7 cellular contexts compared by ENCODE assay signal in the genomic region with DNA sequence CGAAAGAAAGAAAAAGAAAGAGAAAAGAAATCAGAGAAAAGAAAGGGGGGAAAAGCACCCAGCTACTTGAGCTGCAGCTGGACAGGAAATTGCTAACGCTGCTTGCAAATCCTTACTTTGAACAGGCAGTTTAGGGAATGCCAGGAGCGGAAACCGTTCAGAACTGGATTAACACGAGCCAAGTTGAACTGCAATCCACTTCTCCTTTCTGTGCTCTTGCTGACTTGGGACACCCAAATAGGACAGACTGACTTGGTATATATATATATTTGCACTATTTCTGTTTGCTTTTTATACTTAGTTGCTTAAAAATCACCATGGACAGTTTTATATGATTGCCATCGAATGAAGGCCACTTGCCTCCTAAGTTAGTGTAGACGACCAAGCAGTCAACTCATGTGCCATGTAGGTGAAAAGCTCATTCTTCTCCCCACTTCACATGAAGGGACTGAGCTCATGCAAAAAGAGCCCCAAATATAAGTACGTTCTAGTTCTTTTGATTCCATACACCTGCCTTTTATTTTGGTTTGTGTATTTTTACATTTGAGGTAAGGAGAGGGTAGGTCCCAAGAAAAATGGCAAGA. TPM values are rescaled to one million over a fixed set of nuclear protein-coding genes. Genes with fewer than 3 reads are reported as not detected.
A peak's percentile ranks its signal among the peaks of the same experiment; 100 is the strongest.
DNase-seq lines count a peak whose midpoint lies in the region; ATAC-seq, FAIRE-seq and TF ChIP-seq lines count a peak whose summit lies in the region.

No MANE protein-coding gene starts in this region.

- peak; percentile 79 to 81 for DNase-seq in SHP77 (lab: John Stamatoyannopoulos, UW)
- peak; percentile 95 for DNase-seq in endothelial cell of umbilical vein (ENCODE audit: low read depth, low spot score)
- DNase-seq in NCI-H446 treated with DMSO at 0.1 percent for 48 hours (lab: John Stamatoyannopoulos, UW), result no peak

- TF ChIP-seq POLR2A in endothelial cell of umbilical vein (IDR thresholded peaks at IDR 0.05; ENCODE audit: low read depth, low read length), result peak; percentile 86

- POLR2A ChIA-PET in endothelial cell of umbilical vein (lab: Charles Lee), result interaction anchor here (0.7 to 2.5 kb wide), 13 partner anchors 105 to 330 kb away, joined by 3 to 14 read pairs (median 4); no protein-coding TSS in a partner anchor

- CTCF ChIA-PET in endothelial cell of umbilical vein (lab: Charles Lee), result interaction anchor here (0.7 to 3.6 kb wide), 17 partner anchors 21 to 327 kb away, joined by 3 to 69 read pairs (median 6); a partner anchor contains a TSS

- ATAC-seq in GM18907 (IDR thresholded peaks at IDR 0.05; ENCODE audit: unreplicated experiment) (peak; percentile 12), HG03064 (IDR thresholded peaks at IDR 0.05; ENCODE audit: low read depth, unreplicated experiment) (peak; percentile 1), HG02571 (IDR thresholded peaks at IDR 0.05; ENCODE audit: unreplicated experiment) (no peak)

- H2AFZ ChIP-seq in endothelial cell of umbilical vein (ENCODE audit: low read depth, low read length) (no peak overlapping the region), neuron (ENCODE audit: low read depth, low read length) (no peak overlapping the region)

- peak overlapping the region; percentile 31 for H3K9ac ChIP-seq in endothelial cell of umbilical vein (replicated peaks; ENCODE audit: extremely low read depth, insufficient read depth, low read length)

- H3K4me1 ChIP-seq in endothelial cell of umbilical vein (ENCODE audit: control insufficient read depth, extremely low read depth, insufficient read depth, low read length), result peaks cover 48% of the 10 kb centered on the region
- H3K4me1 ChIP-seq in neuron (ENCODE audit: insufficient read depth, low read length), result peaks cover 67% of the 10 kb centered on the region

- peak overlapping the region; percentile 95 for H3K4me2 ChIP-seq in endothelial cell of umbilical vein (ENCODE audit: insufficient read depth, low read length)

- peaks cover 13 to 29% of the 10 kb centered on the region in 2 experiments for H3K36me3 ChIP-seq in endothelial cell of umbilical vein (ENCODE audit: control insufficient read depth in 2 of 2, extremely low read depth in 1 of 2, insufficient read depth in 2 of 2, low read length in 2 of 2)
- peaks cover 5% of the 10 kb centered on the region for H3K36me3 ChIP-seq in neuron (ENCODE audit: insufficient read depth, low read length)

- H3K27me3 ChIP-seq in endothelial cell of umbilical vein (ENCODE audit: control insufficient read depth in 2 of 2, insufficient read depth in 2 of 2, low read length in 2 of 2) (no peaks in the 10 kb centered on the region), neuron (ENCODE audit: insufficient read depth, low read length) (no peaks in the 10 kb centered on the region)

- intact Hi-C loops in endothelial cell of umbilical vein (cut with micrococcal nuclease), result loop anchor here (1.0 kb wide), 7 partner anchors 109 to 328 kb away; no protein-coding TSS in a partner anchor

- no peak for FAIRE-seq in endothelial cell of umbilical vein (lab: Jason Lieb, UNC)

- H3K27ac ChIP-seq in endothelial cell of umbilical vein (ENCODE audit: insufficient read depth, low read depth, low read length), result peak overlapping the region; percentile 60

- H4K20me1 ChIP-seq in endothelial cell of umbilical vein (replicated peaks; ENCODE audit: control insufficient read depth, extremely low read depth, insufficient read depth, low read length), result no peaks in the 10 kb centered on the region

- no TSS peak for BruUV-seq in endothelial cell of umbilical vein (replicated peaks; lab: Mats Ljungman, UMichigan)

- H3K9me3 ChIP-seq in endothelial cell of umbilical vein (replicated peaks; ENCODE audit: control insufficient read depth, insufficient read depth, low read length) (no peaks in the 10 kb centered on the region), neuron (ENCODE audit: low read length) (no peaks in the 10 kb centered on the region)

- H3K4me3 ChIP-seq in endothelial cell of umbilical vein (replicated peaks in 1 of 3; ENCODE audit: insufficient read depth in 1 of 3, low read depth in 1 of 3, low read length in 3 of 3) (peak overlapping the region in 1 of 3 experiments; percentile 90), neuron (ENCODE audit: low read length) (peak overlapping the region; percentile 11)

- peaks cover 47% of the 10 kb centered on the region for H3K79me2 ChIP-seq in endothelial cell of umbilical vein (ENCODE audit: control insufficient read depth, insufficient read depth, low read length)

- dilution Hi-C loops in endothelial cell of umbilical vein (cut with MboI; ENCODE audit: extremely low pct_ligation_motif_present, low sequenced_read_pairs), result loop anchor here (25.0 kb wide), 1 partner anchor 115 kb away; no protein-coding TSS in a partner anchor

- TF ChIP-seq CTCF in endothelial cell of umbilical vein (IDR thresholded peaks at IDR 0.05; ENCODE audit: extremely low read depth in 1 of 2, insufficient read depth in 1 of 2, low read depth in 1 of 2, low read length in 2 of 2), result no peak

- H3K9me1 ChIP-seq in endothelial cell of umbilical vein (replicated peaks; ENCODE audit: control insufficient read depth, extremely low read depth, insufficient read depth, low read length), result no peaks in the 10 kb centered on the region

TF ChIP-seq in endothelial cell of umbilical vein, 7 proteins besides CTCF, POLR2A, EP300 and RAD21:
- TF ChIP-seq POLR2AphosphoS5 (IDR thresholded peaks at IDR 0.05; ENCODE audit: insufficient read depth, low read depth, low read length), result peak; percentile 24
- TF ChIP-seq EZH2 (IDR thresholded peaks at IDR 0.05; ENCODE audit: borderline replicate concordance, low read depth, low read length, severe bottlenecking), result no peak
- no peak for TF ChIP-seq JUN (IDR thresholded peaks at IDR 0.05; ENCODE audit: borderline replicate concordance, insufficient read depth, insufficient read length, low read depth)
- peak; percentile 22 for TF ChIP-seq GATA2 (IDR thresholded peaks at IDR 0.05; ENCODE audit: insufficient read depth, insufficient read length, low read depth, low read length)

RNA-seq across cellular contexts. Expression of a gene that starts 5.5 kb away (rescaled TPM):
- total RNA-seq in endothelial cell of umbilical vein, result 148 and 200 TPM in 2 replicates
- 149 and 171 TPM in 2 replicates for polyA plus RNA-seq in endothelial cell of umbilical vein
- 139 and 150 TPM in 2 replicates for polyA plus RNA-seq in endothelial cell of umbilical vein (2011; cell fraction: cytosol; rRNA removed)
- 438 and 510 TPM in 2 replicates for polyA plus RNA-seq in endothelial cell of umbilical vein (2011; cell fraction: nucleus; rRNA removed)
- polyA plus RNA-seq in endothelial cell of umbilical vein (2012), result 142 and 205 TPM in 2 replicates
- 318 and 353 TPM in 2 replicates for polyA minus RNA-seq in endothelial cell of umbilical vein
- polyA minus RNA-seq in endothelial cell of umbilical vein (2011; cell fraction: cytosol; rRNA and poly(A)+ RNA removed), result 2.6 TPM
- polyA minus RNA-seq in endothelial cell of umbilical vein (2011; cell fraction: nucleus; rRNA and poly(A)+ RNA removed), result 428 and 523 TPM in 2 replicates
